In the genomic region with DNA sequence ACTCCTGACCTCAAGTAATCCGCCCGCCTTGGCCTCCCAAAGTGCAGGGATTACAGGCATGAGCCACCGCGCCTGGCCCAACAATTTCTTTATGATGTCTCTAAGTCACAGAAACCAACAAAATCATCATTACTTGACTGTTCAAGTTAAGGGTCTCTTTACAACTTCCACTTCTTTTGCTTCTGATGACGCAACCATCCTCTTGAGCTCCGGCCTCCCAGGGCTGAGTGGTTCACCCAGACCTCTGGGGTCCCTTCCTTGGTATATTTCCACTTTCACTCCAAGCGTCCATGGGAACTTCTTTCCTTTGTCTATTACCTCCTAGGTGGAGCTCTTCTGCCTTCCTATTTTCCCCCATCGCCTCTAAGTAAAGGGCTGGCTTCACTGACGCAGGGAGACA, we compare ENCODE assay signal across 25 cellular contexts.
"Had no signal": no experiment of that assay in that cellular context is flagged by ENCODE, and none has a peak within 500 bp of the region (broad histone marks: within the 10 kb centered on the region; RNA-seq: fewer than 3 reads in every experiment).

No MANE protein-coding gene starts in this region.

- ATAC-seq: activated CD8-positive, alpha-beta memory T cell treated with anti-CD3 and anti-CD28 coated beads, Interleukin-2, amount 10 ng/mL, durations not matched to agents 7 days and 5 days; natural killer cell had no signal

- H3K36me3 ChIP-seq: colonic mucosa, esophagus muscularis mucosa, left ventricle myocardium inferior, sigmoid colon, thyroid gland had no signal

- H3K4me3 Mint-ChIP-seq: activated B cell treated with CpG ODN at 0.5 μM for 24 hours; activated CD4-positive, alpha-beta memory T cell treated with anti-CD3 and anti-CD28 coated beads for 36 hours; activated CD8-positive, alpha-beta memory T cell treated with anti-CD3 and anti-CD28 coated beads, Interleukin-2, amount 10 ng/mL, durations not matched to agents 7 days and 5 days; activated naive CD8-positive, alpha-beta T cell treated with anti-CD3 and anti-CD28 coated beads, Interleukin-2, amount 10 ng/mL, durations not matched to agents 7 days and 5 days; natural killer cell had no signal

- H3K36me3 Mint-ChIP-seq: activated CD4-positive, alpha-beta memory T cell treated with anti-CD3 and anti-CD28 coated beads for 36 hours; natural killer cell had no signal

- DNase-seq: activated B cell treated with CpG ODN at 0.5 μM for 24 hours; activated CD4-positive, alpha-beta memory T cell treated with anti-CD3 and anti-CD28 coated beads for 36 hours; activated CD4-positive, alpha-beta T cell treated with anti-CD3 and anti-CD28 coated beads for 48 hours; activated CD8-positive, alpha-beta memory T cell treated with anti-CD3 and anti-CD28 coated beads, Interleukin-2, amount 10 ng/mL, durations not matched to agents 7 days and 5 days; activated effector memory CD4-positive, alpha-beta T cell treated with anti-CD3 and anti-CD28 coated beads, Interleukin-2, amount 50 U/mL, for 16 hours; activated naive CD8-positive, alpha-beta T cell treated with anti-CD3 and anti-CD28 coated beads, Interleukin-2, amount 10 ng/mL, durations not matched to agents 7 days and 5 days; activated T-cell treated with anti-CD3 and anti-CD28 coated beads for 4 hours; amygdala; colonic mucosa; dorsolateral prefrontal cortex; hypothalamus; left ventricle myocardium inferior; midbrain; natural killer cell; sigmoid colon; stimulated activated CD4-positive, alpha-beta T cell treated with anti-CD3 and anti-CD28 coated beads, Interleukin-2, amount 100 ng/mL, for 48 hours; stimulated activated CD8-positive, alpha-beta memory T cell treated with anti-CD3 and anti-CD28 coated beads, Interleukin-4, amount 100 ng/mL, for 48 hours; stimulated activated naive CD4-positive, alpha-beta T cell; substantia nigra; T1000; thyroid gland had no signal

- H3K27ac ChIP-seq: colonic mucosa, dorsolateral prefrontal cortex, left ventricle myocardium inferior, sigmoid colon, thyroid gland had no signal

- H3K4me2 ChIP-seq: smooth muscle cell had no signal

- H3K27me3 Mint-ChIP-seq: activated B cell treated with CpG ODN at 0.5 μM for 24 hours; activated CD4-positive, alpha-beta memory T cell treated with anti-CD3 and anti-CD28 coated beads for 36 hours; activated CD8-positive, alpha-beta memory T cell treated with anti-CD3 and anti-CD28 coated beads, Interleukin-2, amount 10 ng/mL, durations not matched to agents 7 days and 5 days; activated naive CD8-positive, alpha-beta T cell treated with anti-CD3 and anti-CD28 coated beads, Interleukin-2, amount 10 ng/mL, durations not matched to agents 7 days and 5 days had no signal

- H3K4me3 ChIP-seq: colonic mucosa, dorsolateral prefrontal cortex, esophagus muscularis mucosa, left ventricle myocardium inferior, sigmoid colon, smooth muscle cell, thyroid gland had no signal

- H3K9me3 ChIP-seq: colonic mucosa, esophagus muscularis mucosa, left ventricle myocardium inferior, sigmoid colon, thyroid gland had no signal

- H3K4me1 Mint-ChIP-seq: activated B cell treated with CpG ODN at 0.5 μM for 24 hours had no signal

- FAIRE-seq: bronchial epithelial cell, frontal cortex had no signal

- H3K9me3 Mint-ChIP-seq: activated B cell treated with CpG ODN at 0.5 μM for 24 hours; activated CD4-positive, alpha-beta memory T cell treated with anti-CD3 and anti-CD28 coated beads for 36 hours; activated naive CD8-positive, alpha-beta T cell treated with anti-CD3 and anti-CD28 coated beads, Interleukin-2, amount 10 ng/mL, durations not matched to agents 7 days and 5 days; natural killer cell had no signal

- H3K27me3 ChIP-seq: colonic mucosa, dorsolateral prefrontal cortex, esophagus muscularis mucosa, sigmoid colon, thyroid gland had no signal

- H3K27ac Mint-ChIP-seq: activated B cell treated with CpG ODN at 0.5 μM for 24 hours; activated CD8-positive, alpha-beta memory T cell treated with anti-CD3 and anti-CD28 coated beads, Interleukin-2, amount 10 ng/mL, durations not matched to agents 7 days and 5 days; activated naive CD8-positive, alpha-beta T cell treated with anti-CD3 and anti-CD28 coated beads, Interleukin-2, amount 10 ng/mL, durations not matched to agents 7 days and 5 days; natural killer cell had no signal

- H3K4me1 ChIP-seq: colonic mucosa, left ventricle myocardium inferior, thyroid gland had no signal
